Comparison of ENCODE assay signal across 8 cellular contexts in the genomic region with DNA sequence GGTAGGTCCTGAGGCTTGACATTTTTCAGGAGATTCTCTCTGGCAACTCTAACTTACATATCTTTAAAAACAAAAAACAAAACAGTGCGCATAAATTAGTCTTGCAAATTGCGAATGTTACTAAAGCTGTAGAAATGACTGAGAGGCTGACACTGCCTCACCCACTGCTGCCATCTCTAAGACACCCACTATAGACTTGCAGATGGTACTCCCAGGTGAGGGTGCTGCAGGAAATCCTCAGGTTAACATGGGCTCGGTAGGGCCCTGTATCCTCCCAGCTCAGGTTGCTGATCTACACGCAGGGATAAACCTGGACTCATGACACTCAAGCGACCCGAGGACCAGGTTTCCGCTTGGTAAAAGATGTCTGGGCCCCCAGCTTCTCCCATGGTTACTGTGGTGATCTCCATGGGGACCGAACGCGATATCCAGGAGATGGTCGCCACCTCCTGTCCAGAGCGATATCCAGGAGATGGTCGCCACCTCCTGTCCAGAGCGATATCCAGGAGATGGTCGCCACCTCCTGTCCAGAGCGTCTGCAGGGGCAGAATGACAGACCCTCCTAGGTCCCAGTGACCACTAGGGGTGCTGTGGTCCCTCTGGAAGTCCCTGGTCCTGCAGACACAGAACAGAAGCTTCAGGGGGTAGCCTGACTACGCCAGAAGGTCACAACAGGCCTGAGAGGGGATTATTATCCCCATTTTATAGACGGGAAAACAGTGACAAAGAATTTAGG. TPM values are rescaled to one million over a fixed set of nuclear protein-coding genes. Genes with fewer than 3 reads are reported as not detected.
DNase-seq lines count a peak whose midpoint lies in the region; ATAC-seq and TF ChIP-seq lines count a peak whose summit lies in the region.

No MANE protein-coding gene starts in this region.

- H3K27me3 ChIP-seq in neuronal stem cell (ENCODE audit: control insufficient read depth in 3 of 3, insufficient read depth in 3 of 3, low read depth in 1 of 3, low read length in 3 of 3): no peaks in the 10 kb centered on the region

- no peak overlapping the region for H3K23ac ChIP-seq in neuronal stem cell (ENCODE audit: low read depth, low read length, poor library complexity)

- H3K36me3 ChIP-seq in neuronal stem cell (replicated peaks in 1 of 2; ENCODE audit: control insufficient read depth in 2 of 2, insufficient read depth in 2 of 2, low read length in 2 of 2): no peaks in the 10 kb centered on the region

- ATAC-seq in HG02938 (IDR thresholded peaks at IDR 0.05; ENCODE audit: unreplicated experiment): no peak

- no peak overlapping the region for H2BK5ac ChIP-seq in neuronal stem cell (ENCODE audit: low read length)

- no peak overlapping the region for H3K27ac ChIP-seq in neuronal stem cell (replicated peaks; ENCODE audit: low read length)

- peak; percentile 24 for TF ChIP-seq CTCF in astrocyte of the spinal cord (IDR thresholded peaks at IDR 0.05; ENCODE audit: low read depth, low read length)

- no peak overlapping the region for H3K4me3 Mint-ChIP-seq in activated T-helper 1 cell treated with anti-CD3 and anti-CD28 coated beads, Interleukin-12 subunit alpha, Interleukin-12 subunit beta, Interleukin-2, Interleukin-4 antibody, amounts not matched to agents 30 ng/mL and 10 ng/mL and 1 ng/mL, durations not matched to agents 14 hours and 24 hours and 36 hours

- no peak overlapping the region for H2BK120ac ChIP-seq in neuronal stem cell (ENCODE audit: low read depth, low read length)

- no peak overlapping the region for H3K27ac Mint-ChIP-seq in activated T-helper 1 cell treated with anti-CD3 and anti-CD28 coated beads, Interleukin-12 subunit alpha, Interleukin-12 subunit beta, Interleukin-2, Interleukin-4 antibody, amounts not matched to agents 30 ng/mL and 10 ng/mL and 1 ng/mL, durations not matched to agents 14 hours and 24 hours and 36 hours

- no peaks in the 10 kb centered on the region for H3K79me1 ChIP-seq in neuronal stem cell (ENCODE audit: low read depth, low read length)

- H2AK5ac ChIP-seq in neuronal stem cell (ENCODE audit: low read depth, low read length): no peak overlapping the region

- H3K9me3 Mint-ChIP-seq in activated T-helper 1 cell treated with anti-CD3 and anti-CD28 coated beads, Interleukin-12 subunit alpha, Interleukin-12 subunit beta, Interleukin-2, Interleukin-4 antibody, amounts not matched to agents 30 ng/mL and 10 ng/mL and 1 ng/mL, durations not matched to agents 14 hours and 24 hours and 36 hours: no peaks in the 10 kb centered on the region

- H4K91ac ChIP-seq in neuronal stem cell (ENCODE audit: low read depth, low read length, poor library complexity): no peak overlapping the region

- no peak overlapping the region for H3K4ac ChIP-seq in neuronal stem cell (ENCODE audit: low read length)

- in situ Hi-C loops in astrocyte of the spinal cord (cut with HindIII; ENCODE audit: low sequenced_read_pairs): no loop called here

- no peaks in the 10 kb centered on the region for H3K27me3 Mint-ChIP-seq in activated T-helper 1 cell treated with anti-CD3 and anti-CD28 coated beads, Interleukin-12 subunit alpha, Interleukin-12 subunit beta, Interleukin-2, Interleukin-4 antibody, amounts not matched to agents 30 ng/mL and 10 ng/mL and 1 ng/mL, durations not matched to agents 14 hours and 24 hours and 36 hours (ENCODE audit: insufficient read depth)

- no peak overlapping the region for H3K4me3 ChIP-seq in astrocyte of the spinal cord (ENCODE audit: low read depth, low read length)
- no peak overlapping the region for H3K4me3 ChIP-seq in neuronal stem cell (ENCODE audit: low read length in 2 of 2)

- no peak overlapping the region for H2AFZ ChIP-seq in neuronal stem cell (ENCODE audit: low read length)

- peaks cover 32% of the 10 kb centered on the region for H3K4me1 Mint-ChIP-seq in activated T-helper 1 cell treated with anti-CD3 and anti-CD28 coated beads, Interleukin-12 subunit alpha, Interleukin-12 subunit beta, Interleukin-2, Interleukin-4 antibody, amounts not matched to agents 30 ng/mL and 10 ng/mL and 1 ng/mL, durations not matched to agents 14 hours and 24 hours and 36 hours (ENCODE audit: low read depth)

- H3K14ac ChIP-seq in neuronal stem cell (ENCODE audit: low read length): peak overlapping the region; percentile 3

- H3K4me2 ChIP-seq in neuronal stem cell (ENCODE audit: insufficient read depth, low read length, poor library complexity, severe bottlenecking): no peak overlapping the region

- DNase-seq in DMS 273 (lab: John Stamatoyannopoulos, UW; ENCODE audit: unreplicated experiment): peak; percentile 58
- DNase-seq in DMS 273 treated with DMSO at 0.1 percent for 48 hours (lab: John Stamatoyannopoulos, UW): no peak
- peak; percentile 5 for DNase-seq in LHCN-M2 (ENCODE audit: low read depth)
- no peak for DNase-seq in astrocyte of the spinal cord (ENCODE audit: low read depth, low spot score)
- DNase-seq in neuronal stem cell (ENCODE audit: low spot score): no peak
- DNase-seq in NCI-H1694 treated with DMSO at 0.1 percent for 48 hours (lab: John Stamatoyannopoulos, UW): no peak
- DNase-seq in activated T-helper 1 cell treated with anti-CD3 and anti-CD28 coated beads, Interleukin-12 subunit alpha, Interleukin-12 subunit beta, Interleukin-2, Interleukin-4 antibody, amounts not matched to agents 30 ng/mL and 10 ng/mL and 1 ng/mL, durations not matched to agents 14 hours and 24 hours and 36 hours (ENCODE audit: low spot score): no peak

- no peak overlapping the region for H4K8ac ChIP-seq in neuronal stem cell (ENCODE audit: low read depth, low read length)

- H3K9me3 ChIP-seq in neuronal stem cell (replicated peaks in 1 of 2; ENCODE audit: control insufficient read depth in 2 of 2, insufficient read depth in 1 of 2, low read depth in 1 of 2, low read length in 2 of 2): no peaks in the 10 kb centered on the region

- H2BK15ac ChIP-seq in neuronal stem cell (ENCODE audit: low read length): no peak overlapping the region

- H3K36me3 Mint-ChIP-seq in activated T-helper 1 cell treated with anti-CD3 and anti-CD28 coated beads, Interleukin-12 subunit alpha, Interleukin-12 subunit beta, Interleukin-2, Interleukin-4 antibody, amounts not matched to agents 30 ng/mL and 10 ng/mL and 1 ng/mL, durations not matched to agents 14 hours and 24 hours and 36 hours (ENCODE audit: low read depth): no peaks in the 10 kb centered on the region

- no CpG with 5 or more reads among the region's 18 CpGs for WGBS in neuronal stem cell (ENCODE audit: extremely low coverage in 2 of 2, insufficient read length in 2 of 2, insufficient replicate concordance in 1 of 2), 2 donors

- H2BK12ac ChIP-seq in neuronal stem cell (ENCODE audit: low read length): no peak overlapping the region

- intact Hi-C loops in activated T-helper 1 cell treated with anti-CD3 and anti-CD28 coated beads, Interleukin-12 subunit alpha, Interleukin-12 subunit beta, Interleukin-2, Interleukin-4 antibody, amounts not matched to agents 30 ng/mL and 10 ng/mL and 1 ng/mL, durations not matched to agents 14 hours and 24 hours and 36 hours (cut with micrococcal nuclease): no loop called here

- H3K9ac ChIP-seq in neuronal stem cell (ENCODE audit: low read depth, low read length, poor library complexity): no peak overlapping the region

- H3K4me1 ChIP-seq in neuronal stem cell (ENCODE audit: control insufficient read depth in 2 of 2, insufficient read depth in 1 of 2, low read depth in 1 of 2, low read length in 2 of 2): peaks cover 0 to 1% of the 10 kb centered on the region in 2 donors

- no peak overlapping the region for H3K18ac ChIP-seq in neuronal stem cell (ENCODE audit: low read length)

RNA-seq across cellular contexts. Expression of gene LY9, which starts 16.1 kb away (rescaled TPM):
- not detected in 2 replicates for total RNA-seq in LHCN-M2 (2014; rRNA removed)
- polyA plus RNA-seq in LHCN-M2 (2012): not detected
- polyA plus RNA-seq in neuronal stem cell (2013, experiment 1 of 2): not detected
- not detected for polyA plus RNA-seq in neuronal stem cell (2013, experiment 2 of 2)
- total RNA-seq in activated T-helper 1 cell treated with anti-CD3 and anti-CD28 coated beads, Interleukin-12 subunit alpha, Interleukin-12 subunit beta, Interleukin-2, Interleukin-4 antibody, amounts not matched to agents 30 ng/mL and 10 ng/mL and 1 ng/mL, durations not matched to agents 14 hours and 24 hours and 36 hours: 0.49 and 0.71 TPM in 2 replicates

RNA-seq across cellular contexts. Expression of gene SLAMF7, which starts 40.8 kb away (rescaled TPM):
- not detected in 2 replicates for total RNA-seq in LHCN-M2 (2014; rRNA removed)
- not detected for polyA plus RNA-seq in LHCN-M2 (2012)
- not detected for polyA plus RNA-seq in neuronal stem cell (2013, experiment 1 of 2)
- polyA plus RNA-seq in neuronal stem cell (2013, experiment 2 of 2): not detected
- total RNA-seq in activated T-helper 1 cell treated with anti-CD3 and anti-CD28 coated beads, Interleukin-12 subunit alpha, Interleukin-12 subunit beta, Interleukin-2, Interleukin-4 antibody, amounts not matched to agents 30 ng/mL and 10 ng/mL and 1 ng/mL, durations not matched to agents 14 hours and 24 hours and 36 hours: 43.7 and 53.6 TPM in 2 replicates

Comparison
In these comparisons a context has a peak if more than half of its experiments do, and no peak if none do; other contexts are left out.
1. DNase-seq: peak in DMS 273 (single experiment) and LHCN-M2 (single experiment); none in DMS 273 treated with DMSO at 0.1 percent for 48 hours (single experiment), astrocyte of the spinal cord (single experiment), neuronal stem cell (single experiment), NCI-H1694 treated with DMSO at 0.1 percent for 48 hours (single experiment) and activated T-helper 1 cell treated with anti-CD3 and anti-CD28 coated beads, Interleukin-12 subunit alpha, Interleukin-12 subunit beta, Interleukin-2, Interleukin-4 antibody, amounts not matched to agents 30 ng/mL and 10 ng/mL and 1 ng/mL, durations not matched to agents 14 hours and 24 hours and 36 hours (single experiment).
2. RNA of gene SLAMF7, which starts 40.8 kb away (total RNA-seq): 43.7 to 53.6 TPM in activated T-helper 1 cell treated with anti-CD3 and anti-CD28 coated beads, Interleukin-12 subunit alpha, Interleukin-12 subunit beta, Interleukin-2, Interleukin-4 antibody, amounts not matched to agents 30 ng/mL and 10 ng/mL and 1 ng/mL, durations not matched to agents 14 hours and 24 hours and 36 hours; not detected in LHCN-M2; every median in the first group is over 10 times any median in the second.